Comparison of ENCODE assay signal across 8 cellular contexts in the genomic region with DNA sequence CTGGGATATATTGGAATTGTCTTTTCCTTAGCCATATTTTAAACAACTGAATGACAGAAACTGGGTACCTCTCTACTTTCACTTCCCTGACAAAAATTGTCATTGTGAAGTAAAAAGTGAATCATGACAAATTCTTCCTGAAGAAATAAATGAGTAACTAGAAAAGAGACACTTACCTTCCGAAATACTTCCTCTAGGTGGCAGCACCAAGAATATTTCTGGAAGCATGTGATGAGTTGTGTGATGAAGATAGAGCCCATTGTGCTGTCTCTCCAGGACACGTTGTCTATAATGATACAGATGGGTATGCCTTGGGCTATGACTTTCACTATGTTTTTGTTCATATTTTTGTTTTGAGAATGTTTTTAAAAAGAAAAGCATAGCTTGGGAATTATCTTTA. TPM values are rescaled to one million over a fixed set of nuclear protein-coding genes. Genes with fewer than 3 reads are reported as not detected.
DNase-seq lines count a peak whose midpoint lies in the region; ATAC-seq and TF ChIP-seq lines count a peak whose summit lies in the region.

No MANE protein-coding gene starts in this region.

- DNase-seq in activated gamma-delta T cell treated with Interleukin-2 at 50 U/mL for 16 hours (peak; percentile 30), activated gamma-delta T cell (lab: John Stamatoyannopoulos, UW) (no peak), RWPE1 (ENCODE audit: low spot score) (peak; percentile 20), epithelial cell of esophagus (ENCODE audit: low read depth) (peak; percentile 80), osteoblast (ENCODE audit: insufficient read length, low spot score, missing footprints) (no peak)
- no peak for DNase-seq in effector memory CD4-positive, alpha-beta T cell

- H3K36me3 ChIP-seq in osteoblast (ENCODE audit: insufficient read depth, low read length) = peaks cover 49% of the 10 kb centered on the region
- H3K36me3 ChIP-seq in effector memory CD4-positive, alpha-beta T cell (ENCODE audit: control insufficient read depth, insufficient read depth, low read length) = peaks cover 62% of the 10 kb centered on the region

- no peaks in the 10 kb centered on the region for H3K4me1 ChIP-seq in osteoblast (ENCODE audit: insufficient read depth, low read length)
- no peaks in the 10 kb centered on the region for H3K4me1 ChIP-seq in effector memory CD4-positive, alpha-beta T cell (ENCODE audit: control insufficient read depth, insufficient read depth, low read length, poor library complexity, severe bottlenecking)

- no peaks in the 10 kb centered on the region for H3K27me3 ChIP-seq in osteoblast (ENCODE audit: insufficient read depth, low read length)
- H3K27me3 ChIP-seq in effector memory CD4-positive, alpha-beta T cell (replicated peaks; ENCODE audit: control insufficient read depth, insufficient read depth, low read length, poor library complexity, severe bottlenecking) = no peaks in the 10 kb centered on the region

- H3K4me3 ChIP-seq in epithelial cell of esophagus (ENCODE audit: low read length) = no peak overlapping the region
- H3K4me3 ChIP-seq in osteoblast (ENCODE audit: insufficient read depth, low read length) = no peak overlapping the region
- H3K4me3 ChIP-seq in effector memory CD4-positive, alpha-beta T cell (ENCODE audit: insufficient read depth, low read depth, low read length, poor library complexity, severe bottlenecking) = no peak overlapping the region

- H3K27ac ChIP-seq in RWPE1 (no peak overlapping the region), osteoblast (ENCODE audit: low read depth, low read length) (no peak overlapping the region)
- H3K27ac ChIP-seq in effector memory CD4-positive, alpha-beta T cell (ENCODE audit: insufficient read depth, low read length, poor library complexity, severe bottlenecking) = no peak overlapping the region

- peak; percentile 65 for TF ChIP-seq CTCF in RWPE1 (conservative IDR thresholded peaks at IDR 0.05; ENCODE audit: low read depth)
- TF ChIP-seq CTCF in epithelial cell of esophagus (IDR thresholded peaks at IDR 0.05; ENCODE audit: insufficient read depth, low read depth, low read length, missing control alignments) = peak; percentile 61
- peak; percentile 67 for TF ChIP-seq CTCF in osteoblast (IDR thresholded peaks at IDR 0.05; ENCODE audit: extremely low read depth, low read depth, low read length)

- no peaks in the 10 kb centered on the region for H4K20me1 ChIP-seq in osteoblast (ENCODE audit: insufficient read depth, low read length)

- no peaks in the 10 kb centered on the region for H3K79me2 ChIP-seq in osteoblast (ENCODE audit: insufficient read depth, low read length)

- ATAC-seq in GM19467 (IDR thresholded peaks at IDR 0.05; ENCODE audit: unreplicated experiment) (peak; percentile 90), HG03442 (IDR thresholded peaks at IDR 0.05; ENCODE audit: unreplicated experiment) (peak; percentile 98)

- H3K4me2 ChIP-seq in osteoblast (ENCODE audit: insufficient read depth, low read length) = no peak overlapping the region

- H3K9me3 ChIP-seq in osteoblast (ENCODE audit: low read depth, low read length) = no peaks in the 10 kb centered on the region
- no peaks in the 10 kb centered on the region for H3K9me3 ChIP-seq in effector memory CD4-positive, alpha-beta T cell (ENCODE audit: control insufficient read depth, low read length)

- CTCF ChIA-PET in RWPE1 (lab: Yijun Ruan, JAX) = interaction anchor here (0.6 to 1.3 kb wide), 8 partner anchors 9 to 1137 kb away, joined by 3 to 5 read pairs (median 3); no protein-coding TSS in a partner anchor

- POLR2A ChIA-PET in RWPE1 (lab: Yijun Ruan, JAX; ENCODE audit: low non-redundant PET) = no interaction called here

- no peak overlapping the region for H2AFZ ChIP-seq in osteoblast (ENCODE audit: low read length)

RNA-seq across cellular contexts. Expression of a gene that starts 21.5 kb away (rescaled TPM):
- total RNA-seq in osteoblast = 138 and 152 TPM in 2 replicates

RNA-seq across cellular contexts. Expression of a gene that starts 48.6 kb away (rescaled TPM):
- total RNA-seq in osteoblast = not detected in 2 replicates

Comparison
In these comparisons a context has a peak if more than half of its experiments do, and no peak if none do; other contexts are left out.
1. DNase-seq: peak in activated gamma-delta T cell treated with Interleukin-2 at 50 U/mL for 16 hours (single experiment), RWPE1 (single experiment) and epithelial cell of esophagus (single experiment); none in activated gamma-delta T cell (single experiment), osteoblast (single experiment) and effector memory CD4-positive, alpha-beta T cell (0 of 3).
2. Peak in every context shown above with its lines, with median percentiles within 50 percentile points of each other: CTCF ChIP-seq.